In genomic region chr13:52408071-52408658, GRCh38 we compare ENCODE assay signal across 1 cellular context.
TF ChIP-seq lines count a peak whose summit lies in the region.

No MANE protein-coding gene starts in this region.

TF ChIP-seq in K562, 482 proteins besides CTCF, POLR2A, EP300 and RAD21:
- TF ChIP-seq ZBTB33 (CRISPR knock-in tag; IDR thresholded peaks at IDR 0.05): peak; percentile 27; the same call in 1 of the 2 replicates
